Comparison of ENCODE assay signal across 1 cellular context in the genomic region with DNA sequence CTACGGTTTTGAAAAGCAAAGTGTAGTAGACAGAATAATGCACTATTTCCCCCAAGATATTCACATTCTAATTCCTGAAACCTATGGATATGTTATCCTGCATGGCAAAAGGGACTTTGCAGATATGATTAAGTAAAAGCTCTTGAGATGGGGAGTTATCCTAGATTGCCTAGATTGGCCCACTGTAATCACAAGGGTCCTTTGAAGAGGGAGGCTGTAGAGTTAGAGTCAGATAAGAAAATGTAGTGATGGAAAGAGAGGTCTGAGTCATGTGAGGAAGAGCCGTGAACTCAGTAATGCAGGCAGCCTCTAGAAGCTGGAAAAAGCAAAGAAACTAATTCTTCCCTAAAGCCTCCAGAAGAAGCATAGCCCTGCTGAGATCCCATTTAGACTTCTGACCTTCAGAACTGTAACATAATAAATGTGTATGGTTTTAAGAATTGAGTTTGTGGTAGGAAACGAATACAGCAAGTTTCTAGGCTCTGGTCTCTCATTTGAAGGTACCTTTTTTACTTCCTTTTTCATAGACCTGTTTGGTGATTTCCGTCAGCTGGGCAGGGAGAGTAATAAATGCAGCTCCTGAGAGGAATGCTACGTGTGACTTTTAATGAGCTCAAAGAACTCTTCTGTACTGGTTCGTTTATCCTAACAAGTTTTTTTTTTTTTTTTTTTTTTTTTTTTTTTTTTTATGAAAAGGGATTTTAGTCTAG.
TF ChIP-seq lines count a peak whose summit lies in the region.

No MANE protein-coding gene starts in this region.

TF ChIP-seq in K562, 482 proteins besides CTCF, POLR2A, EP300 and RAD21 (continued from another document and continues in another):
- no peak for TF ChIP-seq FOXJ2 (tag; IDR thresholded peaks at IDR 0.05)
- no peak for TF ChIP-seq OTX1 (CRISPR knock-in tag; IDR thresholded peaks at IDR 0.05)
- no peak for TF ChIP-seq NCOA1 (IDR thresholded peaks at IDR 0.05; ENCODE audit: low read depth)
- TF ChIP-seq, protein P1, sequence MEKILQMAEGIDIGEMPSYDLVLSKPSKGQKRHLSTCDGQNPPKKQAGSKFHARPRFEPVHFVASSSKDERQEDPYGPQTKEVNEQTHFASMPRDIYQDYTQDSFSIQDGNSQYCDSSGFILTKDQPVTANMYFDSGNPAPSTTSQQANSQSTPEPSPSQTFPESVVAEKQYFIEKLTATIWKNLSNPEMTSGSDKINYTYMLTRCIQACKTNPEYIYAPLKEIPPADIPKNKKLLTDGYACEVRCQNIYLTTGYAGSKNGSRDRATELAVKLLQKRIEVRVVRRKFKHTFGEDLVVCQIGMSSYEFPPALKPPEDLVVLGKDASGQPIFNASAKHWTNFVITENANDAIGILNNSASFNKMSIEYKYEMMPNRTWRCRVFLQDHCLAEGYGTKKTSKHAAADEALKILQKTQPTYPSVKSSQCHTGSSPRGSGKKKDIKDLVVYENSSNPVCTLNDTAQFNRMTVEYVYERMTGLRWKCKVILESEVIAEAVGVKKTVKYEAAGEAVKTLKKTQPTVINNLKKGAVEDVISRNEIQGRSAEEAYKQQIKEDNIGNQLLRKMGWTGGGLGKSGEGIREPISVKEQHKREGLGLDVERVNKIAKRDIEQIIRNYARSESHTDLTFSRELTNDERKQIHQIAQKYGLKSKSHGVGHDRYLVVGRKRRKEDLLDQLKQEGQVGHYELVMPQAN (IDR thresholded peaks at IDR 0.05; ENCODE audit: borderline replicate concordance) = no peak
- no peak for TF ChIP-seq NR2C1 (IDR thresholded peaks at IDR 0.05)
- TF ChIP-seq NR2C1 (tag; IDR thresholded peaks at IDR 0.05) = no peak
- TF ChIP-seq NFRKB (IDR thresholded peaks at IDR 0.05; ENCODE audit: low read depth) = no peak
- TF ChIP-seq ZNF444 (CRISPR knock-in tag; IDR thresholded peaks at IDR 0.05) = no peak
- TF ChIP-seq ZNF561 (CRISPR knock-in tag; conservative IDR thresholded peaks at IDR 0.05) = no peak
- TF ChIP-seq MYBL2 (IDR thresholded peaks at IDR 0.05; ENCODE audit: low read depth) = no peak
- no peak for TF ChIP-seq MYBL2 (CRISPR knock-in tag; IDR thresholded peaks at IDR 0.05; ENCODE audit: borderline replicate concordance)
- TF ChIP-seq ARID2 (IDR thresholded peaks at IDR 0.05) = no peak
- TF ChIP-seq CTBP1 (IDR thresholded peaks at IDR 0.05; ENCODE audit: borderline replicate concordance) = peak; percentile 76
- TF ChIP-seq MEF2D (tag; conservative IDR thresholded peaks at IDR 0.05; ENCODE audit: low read depth) = no peak
- TF ChIP-seq, protein P2, sequence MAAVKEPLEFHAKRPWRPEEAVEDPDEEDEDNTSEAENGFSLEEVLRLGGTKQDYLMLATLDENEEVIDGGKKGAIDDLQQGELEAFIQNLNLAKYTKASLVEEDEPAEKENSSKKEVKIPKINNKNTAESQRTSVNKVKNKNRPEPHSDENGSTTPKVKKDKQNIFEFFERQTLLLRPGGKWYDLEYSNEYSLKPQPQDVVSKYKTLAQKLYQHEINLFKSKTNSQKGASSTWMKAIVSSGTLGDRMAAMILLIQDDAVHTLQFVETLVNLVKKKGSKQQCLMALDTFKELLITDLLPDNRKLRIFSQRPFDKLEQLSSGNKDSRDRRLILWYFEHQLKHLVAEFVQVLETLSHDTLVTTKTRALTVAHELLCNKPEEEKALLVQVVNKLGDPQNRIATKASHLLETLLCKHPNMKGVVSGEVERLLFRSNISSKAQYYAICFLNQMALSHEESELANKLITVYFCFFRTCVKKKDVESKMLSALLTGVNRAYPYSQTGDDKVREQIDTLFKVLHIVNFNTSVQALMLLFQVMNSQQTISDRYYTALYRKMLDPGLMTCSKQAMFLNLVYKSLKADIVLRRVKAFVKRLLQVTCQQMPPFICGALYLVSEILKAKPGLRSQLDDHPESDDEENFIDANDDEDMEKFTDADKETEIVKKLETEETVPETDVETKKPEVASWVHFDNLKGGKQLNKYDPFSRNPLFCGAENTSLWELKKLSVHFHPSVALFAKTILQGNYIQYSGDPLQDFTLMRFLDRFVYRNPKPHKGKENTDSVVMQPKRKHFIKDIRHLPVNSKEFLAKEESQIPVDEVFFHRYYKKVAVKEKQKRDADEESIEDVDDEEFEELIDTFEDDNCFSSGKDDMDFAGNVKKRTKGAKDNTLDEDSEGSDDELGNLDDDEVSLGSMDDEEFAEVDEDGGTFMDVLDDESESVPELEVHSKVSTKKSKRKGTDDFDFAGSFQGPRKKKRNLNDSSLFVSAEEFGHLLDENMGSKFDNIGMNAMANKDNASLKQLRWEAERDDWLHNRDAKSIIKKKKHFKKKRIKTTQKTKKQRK (IDR thresholded peaks at IDR 0.05; ENCODE audit: borderline replicate concordance, low read depth, low read length) = no peak
- TF ChIP-seq MAFK (IDR thresholded peaks at IDR 0.05; ENCODE audit: low read length) = peak; percentile 8; the same call in 1 of the 2 replicates
- no peak for TF ChIP-seq ZNF174 (CRISPR knock-in tag; IDR thresholded peaks at IDR 0.05)
- TF ChIP-seq TEAD1 (CRISPR knock-in tag; IDR thresholded peaks at IDR 0.05) = no peak
- no peak for TF ChIP-seq GABPB1 (CRISPR knock-in tag; IDR thresholded peaks at IDR 0.05)
- TF ChIP-seq SLC30A9 (CRISPR knock-in tag; IDR thresholded peaks at IDR 0.05) = no peak
- TF ChIP-seq, protein P3, sequence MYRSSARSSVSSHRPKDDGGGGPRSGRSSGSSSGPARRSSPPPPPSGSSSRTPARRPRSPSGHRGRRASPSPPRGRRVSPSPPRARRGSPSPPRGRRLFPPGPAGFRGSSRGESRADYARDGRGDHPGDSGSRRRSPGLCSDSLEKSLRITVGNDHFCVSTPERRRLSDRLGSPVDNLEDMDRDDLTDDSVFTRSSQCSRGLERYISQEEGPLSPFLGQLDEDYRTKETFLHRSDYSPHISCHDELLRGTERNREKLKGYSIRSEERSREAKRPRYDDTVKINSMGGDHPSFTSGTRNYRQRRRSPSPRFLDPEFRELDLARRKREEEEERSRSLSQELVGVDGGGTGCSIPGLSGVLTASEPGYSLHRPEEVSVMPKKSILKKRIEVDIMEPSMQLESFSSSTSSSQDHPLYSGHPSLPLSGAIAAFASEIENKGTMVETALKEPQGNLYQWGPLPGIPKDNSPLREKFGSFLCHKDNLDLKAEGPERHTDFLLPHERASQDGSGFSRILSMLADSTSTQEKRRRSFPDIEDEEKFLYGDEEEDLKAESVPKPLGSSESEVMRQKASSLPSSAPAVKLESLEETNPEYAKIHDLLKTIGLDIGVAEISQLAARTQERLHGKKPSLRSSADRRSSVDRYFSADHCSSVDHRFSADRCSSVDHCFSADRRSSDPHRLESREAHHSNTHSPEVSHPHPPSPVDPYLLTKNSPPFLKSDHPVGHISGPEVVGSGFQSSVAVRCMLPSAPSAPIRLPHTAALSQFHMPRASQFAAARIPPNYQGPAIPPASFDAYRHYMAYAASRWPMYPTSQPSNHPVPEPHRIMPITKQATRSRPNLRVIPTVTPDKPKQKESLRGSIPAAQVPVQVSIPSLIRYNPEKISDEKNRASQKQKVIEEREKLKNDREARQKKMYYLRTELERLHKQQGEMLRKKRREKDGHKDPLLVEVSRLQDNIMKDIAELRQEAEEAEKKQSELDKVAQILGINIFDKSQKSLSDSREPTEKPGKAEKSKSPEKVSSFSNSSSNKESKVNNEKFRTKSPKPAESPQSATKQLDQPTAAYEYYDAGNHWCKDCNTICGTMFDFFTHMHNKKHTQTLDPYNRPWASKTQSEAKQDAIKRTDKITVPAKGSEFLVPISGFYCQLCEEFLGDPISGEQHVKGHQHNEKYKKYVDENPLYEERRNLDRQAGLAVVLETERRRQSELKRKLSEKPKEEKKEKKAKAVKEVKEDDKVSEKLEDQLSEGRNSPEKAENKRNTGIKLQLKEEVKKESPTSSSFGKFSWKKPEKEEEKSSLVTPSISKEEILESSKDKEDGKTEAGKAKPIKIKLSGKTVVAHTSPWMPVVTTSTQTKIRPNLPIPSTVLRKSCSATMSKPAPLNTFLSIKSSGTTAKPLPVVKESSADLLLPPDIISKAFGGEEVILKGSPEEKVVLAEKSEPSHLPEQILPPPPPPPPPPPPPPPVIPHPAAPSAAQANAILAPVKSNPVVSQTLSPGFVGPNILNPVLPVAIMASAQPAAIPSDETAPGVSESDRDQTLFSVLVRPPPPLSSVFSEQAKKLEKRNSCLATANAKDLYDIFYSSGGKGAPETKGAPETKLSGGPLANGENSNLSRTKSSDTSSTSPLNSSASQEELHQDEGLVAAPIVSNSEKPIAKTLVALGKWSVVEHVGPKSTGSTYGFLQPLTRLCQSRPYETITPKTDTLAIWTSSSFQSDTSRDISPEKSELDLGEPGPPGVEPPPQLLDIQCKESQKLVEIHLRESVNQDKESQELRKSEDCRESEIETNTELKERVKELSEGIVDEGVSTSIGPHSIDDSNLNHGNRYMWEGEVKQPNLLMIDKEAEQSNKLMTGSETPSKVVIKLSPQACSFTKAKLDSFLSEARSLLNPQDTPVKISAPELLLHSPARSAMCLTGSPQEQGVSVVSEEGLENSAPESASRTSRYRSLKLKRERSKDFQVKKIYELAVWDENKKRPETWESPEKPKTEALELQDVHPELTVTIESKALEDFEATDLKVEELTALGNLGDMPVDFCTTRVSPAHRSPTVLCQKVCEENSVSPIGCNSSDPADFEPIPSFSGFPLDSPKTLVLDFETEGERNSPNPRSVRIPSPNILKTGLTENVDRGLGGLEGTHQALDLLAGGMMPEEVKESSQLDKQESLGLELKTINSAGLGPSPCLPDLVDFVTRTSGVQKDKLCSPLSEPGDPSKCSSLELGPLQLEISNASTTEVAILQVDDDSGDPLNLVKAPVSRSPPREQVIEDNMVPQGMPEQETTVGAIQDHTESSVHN (IDR thresholded peaks at IDR 0.05; ENCODE audit: borderline replicate concordance in 1 of 2, low read depth in 1 of 2) = no peak
- TF ChIP-seq, protein P4, sequence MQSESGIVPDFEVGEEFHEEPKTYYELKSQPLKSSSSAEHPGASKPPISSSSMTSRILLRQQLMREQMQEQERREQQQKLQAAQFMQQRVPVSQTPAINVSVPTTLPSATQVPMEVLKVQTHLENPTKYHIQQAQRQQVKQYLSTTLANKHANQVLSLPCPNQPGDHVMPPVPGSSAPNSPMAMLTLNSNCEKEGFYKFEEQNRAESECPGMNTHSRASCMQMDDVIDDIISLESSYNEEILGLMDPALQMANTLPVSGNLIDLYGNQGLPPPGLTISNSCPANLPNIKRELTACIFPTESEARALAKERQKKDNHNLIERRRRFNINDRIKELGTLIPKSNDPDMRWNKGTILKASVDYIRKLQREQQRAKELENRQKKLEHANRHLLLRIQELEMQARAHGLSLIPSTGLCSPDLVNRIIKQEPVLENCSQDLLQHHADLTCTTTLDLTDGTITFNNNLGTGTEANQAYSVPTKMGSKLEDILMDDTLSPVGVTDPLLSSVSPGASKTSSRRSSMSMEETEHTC (IDR thresholded peaks at IDR 0.05) = no peak
- no peak for TF ChIP-seq ZNF311 (CRISPR knock-in tag; IDR thresholded peaks at IDR 0.05)
- no peak for TF ChIP-seq CBFB (CRISPR knock-in tag; IDR thresholded peaks at IDR 0.05)
- no peak for TF ChIP-seq MEF2A (IDR thresholded peaks at IDR 0.05; ENCODE audit: control insufficient read depth, low read depth, low read length)
- TF ChIP-seq, protein P5, sequence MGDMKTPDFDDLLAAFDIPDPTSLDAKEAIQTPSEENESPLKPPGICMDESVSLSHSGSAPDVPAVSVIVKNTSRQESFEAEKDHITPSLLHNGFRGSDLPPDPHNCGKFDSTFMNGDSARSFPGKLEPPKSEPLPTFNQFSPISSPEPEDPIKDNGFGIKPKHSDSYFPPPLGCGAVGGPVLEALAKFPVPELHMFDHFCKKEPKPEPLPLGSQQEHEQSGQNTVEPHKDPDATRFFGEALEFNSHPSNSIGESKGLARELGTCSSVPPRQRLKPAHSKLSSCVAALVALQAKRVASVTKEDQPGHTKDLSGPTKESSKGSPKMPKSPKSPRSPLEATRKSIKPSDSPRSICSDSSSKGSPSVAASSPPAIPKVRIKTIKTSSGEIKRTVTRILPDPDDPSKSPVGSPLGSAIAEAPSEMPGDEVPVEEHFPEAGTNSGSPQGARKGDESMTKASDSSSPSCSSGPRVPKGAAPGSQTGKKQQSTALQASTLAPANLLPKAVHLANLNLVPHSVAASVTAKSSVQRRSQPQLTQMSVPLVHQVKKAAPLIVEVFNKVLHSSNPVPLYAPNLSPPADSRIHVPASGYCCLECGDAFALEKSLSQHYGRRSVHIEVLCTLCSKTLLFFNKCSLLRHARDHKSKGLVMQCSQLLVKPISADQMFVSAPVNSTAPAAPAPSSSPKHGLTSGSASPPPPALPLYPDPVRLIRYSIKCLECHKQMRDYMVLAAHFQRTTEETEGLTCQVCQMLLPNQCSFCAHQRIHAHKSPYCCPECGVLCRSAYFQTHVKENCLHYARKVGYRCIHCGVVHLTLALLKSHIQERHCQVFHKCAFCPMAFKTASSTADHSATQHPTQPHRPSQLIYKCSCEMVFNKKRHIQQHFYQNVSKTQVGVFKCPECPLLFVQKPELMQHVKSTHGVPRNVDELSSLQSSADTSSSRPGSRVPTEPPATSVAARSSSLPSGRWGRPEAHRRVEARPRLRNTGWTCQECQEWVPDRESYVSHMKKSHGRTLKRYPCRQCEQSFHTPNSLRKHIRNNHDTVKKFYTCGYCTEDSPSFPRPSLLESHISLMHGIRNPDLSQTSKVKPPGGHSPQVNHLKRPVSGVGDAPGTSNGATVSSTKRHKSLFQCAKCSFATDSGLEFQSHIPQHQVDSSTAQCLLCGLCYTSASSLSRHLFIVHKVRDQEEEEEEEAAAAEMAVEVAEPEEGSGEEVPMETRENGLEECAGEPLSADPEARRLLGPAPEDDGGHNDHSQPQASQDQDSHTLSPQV (IDR thresholded peaks at IDR 0.05) = no peak
- TF ChIP-seq, protein P6, sequence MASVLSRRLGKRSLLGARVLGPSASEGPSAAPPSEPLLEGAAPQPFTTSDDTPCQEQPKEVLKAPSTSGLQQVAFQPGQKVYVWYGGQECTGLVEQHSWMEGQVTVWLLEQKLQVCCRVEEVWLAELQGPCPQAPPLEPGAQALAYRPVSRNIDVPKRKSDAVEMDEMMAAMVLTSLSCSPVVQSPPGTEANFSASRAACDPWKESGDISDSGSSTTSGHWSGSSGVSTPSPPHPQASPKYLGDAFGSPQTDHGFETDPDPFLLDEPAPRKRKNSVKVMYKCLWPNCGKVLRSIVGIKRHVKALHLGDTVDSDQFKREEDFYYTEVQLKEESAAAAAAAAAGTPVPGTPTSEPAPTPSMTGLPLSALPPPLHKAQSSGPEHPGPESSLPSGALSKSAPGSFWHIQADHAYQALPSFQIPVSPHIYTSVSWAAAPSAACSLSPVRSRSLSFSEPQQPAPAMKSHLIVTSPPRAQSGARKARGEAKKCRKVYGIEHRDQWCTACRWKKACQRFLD (CRISPR knock-in tag; IDR thresholded peaks at IDR 0.05) = no peak
- no peak for TF ChIP-seq STAG1 (CRISPR knock-in tag; IDR thresholded peaks at IDR 0.05; ENCODE audit: borderline replicate concordance)
- TF ChIP-seq KHSRP (IDR thresholded peaks at IDR 0.05) = no peak
- no peak for TF ChIP-seq ZNF274 (IDR thresholded peaks at IDR 0.05; ENCODE audit: borderline replicate concordance, low read depth, low read length)
- TF ChIP-seq RHOXF2B (CRISPR knock-in tag; conservative IDR thresholded peaks at IDR 0.05) = no peak
- no peak for TF ChIP-seq L3MBTL2 (IDR thresholded peaks at IDR 0.05)
- TF ChIP-seq MYC (IDR thresholded peaks at IDR 0.05; ENCODE audit: low read depth, low read length) = no peak
- TF ChIP-seq MYC (CRISPR knock-in tag; IDR thresholded peaks at IDR 0.05; ENCODE audit: borderline replicate concordance, low read depth) = no peak
- TF ChIP-seq RFX1 (IDR thresholded peaks at IDR 0.05) = no peak
- peak; percentile 34; the same call in 1 of the 2 replicates for TF ChIP-seq FOXM1 (IDR thresholded peaks at IDR 0.05; ENCODE audit: low read depth)
- no peak for TF ChIP-seq FOXM1 (CRISPR knock-in tag; IDR thresholded peaks at IDR 0.05; ENCODE audit: low read depth)
- no peak for TF ChIP-seq ZNF134 (CRISPR knock-in tag; conservative IDR thresholded peaks at IDR 0.05)
- no peak for TF ChIP-seq GABPB2 (CRISPR knock-in tag; conservative IDR thresholded peaks at IDR 0.05)
- TF ChIP-seq PHF21A (IDR thresholded peaks at IDR 0.05; ENCODE audit: borderline replicate concordance, low read depth) = no peak
- no peak for TF ChIP-seq RBBP5 (IDR thresholded peaks at IDR 0.05; ENCODE audit: borderline replicate concordance, insufficient read depth, low read length, poor library complexity, severe bottlenecking)
